8 cellular contexts compared by ENCODE assay signal in the genomic region with DNA sequence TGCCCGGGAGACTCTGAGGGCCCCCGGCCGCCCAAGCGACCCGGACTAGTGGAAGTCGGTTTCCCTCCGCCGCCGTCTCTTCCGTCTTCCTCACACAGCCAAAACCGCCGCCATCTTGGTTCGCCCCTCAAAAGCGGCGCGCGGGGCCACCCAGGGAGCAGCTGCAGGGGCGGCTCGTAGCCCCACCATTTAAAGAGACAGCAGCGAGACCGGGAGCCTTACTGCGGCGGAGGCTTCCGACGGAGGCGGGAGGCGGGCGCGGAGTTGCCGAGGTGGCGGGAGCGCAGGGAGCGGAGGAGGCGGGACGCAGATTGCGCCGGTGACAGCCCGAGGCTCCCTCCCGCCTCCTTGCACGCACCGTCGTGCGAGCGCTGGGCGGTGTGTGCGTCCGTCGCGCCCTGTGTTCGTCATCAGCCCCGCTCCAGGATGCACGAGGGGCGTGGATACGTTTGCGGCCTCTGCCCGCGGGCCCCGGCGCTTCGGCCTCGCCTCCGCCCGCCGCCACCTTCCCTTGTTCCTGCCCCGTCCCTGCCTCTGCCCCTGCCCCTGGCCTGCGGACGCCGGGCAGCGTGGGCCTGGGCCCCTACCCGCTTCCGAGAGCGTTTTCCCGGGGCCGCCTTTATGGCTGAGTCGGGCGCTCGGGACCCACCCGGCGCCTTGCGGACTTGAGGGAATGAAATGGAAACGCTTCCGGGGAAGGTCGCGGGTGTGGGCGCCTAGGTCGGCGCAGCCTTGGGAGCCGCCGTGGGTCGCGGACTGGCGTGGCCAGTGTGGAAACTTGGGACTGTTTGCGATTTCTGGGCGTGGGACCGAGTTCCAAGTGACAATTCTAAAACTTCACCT. TPM values are rescaled to one million over a fixed set of nuclear protein-coding genes. Genes with fewer than 3 reads are reported as not detected.
DNase-seq lines count a peak whose midpoint lies in the region; ATAC-seq, FAIRE-seq and TF ChIP-seq lines count a peak whose summit lies in the region.

A gene (minus strand): TSS at position 140 of the 843 bp plus-strand sequence. CDS start 663 bp downstream, outside the sequence.

- peak; percentile 43 for TF ChIP-seq POLR2A in breast epithelium (IDR thresholded peaks at IDR 0.05)

- H3K27me3 ChIP-seq in ACC112 (ENCODE audit: insufficient read depth, low read length) (no peaks in the 10 kb centered on the region), breast epithelium (no peaks in the 10 kb centered on the region), iPS-20b (ENCODE audit: insufficient read depth, low read length) (no peaks in the 10 kb centered on the region), small intestine (ENCODE audit: control insufficient read depth in 2 of 2, insufficient read depth in 2 of 2, low read length in 2 of 2) (no peaks in the 10 kb centered on the region)

- H3K36me3 ChIP-seq in ACC112 (ENCODE audit: insufficient read depth, low read length) = peaks cover 8% of the 10 kb centered on the region
- H3K36me3 ChIP-seq in breast epithelium = no peaks in the 10 kb centered on the region
- H3K36me3 ChIP-seq in iPS-20b (ENCODE audit: insufficient read depth, low read depth, low read length) = peaks cover 20% of the 10 kb centered on the region
- no peaks in the 10 kb centered on the region for H3K36me3 ChIP-seq in small intestine (ENCODE audit: control insufficient read depth in 2 of 2, insufficient read depth in 2 of 2, low read length in 2 of 2)

- H2AFZ ChIP-seq in ACC112 (ENCODE audit: low read length, unreplicated experiment) = peak within 1 kb of the TSS; percentile 91

- H3K4me3 ChIP-seq in ACC112 (ENCODE audit: low read depth, low read length) (peak within 1 kb of the TSS; percentile 99), breast epithelium (peak within 1 kb of the TSS; percentile 82 to 99 (median 98)), iPS-20b (ENCODE audit: low read length) (peak within 1 kb of the TSS; percentile 95), small intestine (ENCODE audit: low read depth in 1 of 2, low read length in 2 of 2) (peak within 1 kb of the TSS; percentile 93 to 98)

- FAIRE-seq in small intestine (lab: Jason Lieb, UNC) = no peak

- H3K4me1 ChIP-seq in ACC112 (ENCODE audit: control insufficient read depth, insufficient read depth, low read length, unreplicated experiment) (peaks cover 14% of the 10 kb centered on the region), breast epithelium (no peaks in the 10 kb centered on the region), iPS-20b (ENCODE audit: insufficient read depth, low read length) (no peaks in the 10 kb centered on the region), small intestine (ENCODE audit: control insufficient read depth in 2 of 2, insufficient read depth in 1 of 2, low read depth in 1 of 2, low read length in 1 of 2) (peaks cover 0 to 9% of the 10 kb centered on the region in 2 donors)

- H3K9me3 ChIP-seq in breast epithelium = no peaks in the 10 kb centered on the region
- H3K9me3 ChIP-seq in iPS-20b (ENCODE audit: insufficient read depth, low read depth, low read length) = no peaks in the 10 kb centered on the region
- H3K9me3 ChIP-seq in small intestine (ENCODE audit: control insufficient read depth, low read depth) = no peaks in the 10 kb centered on the region

- peaks cover 42% of the 10 kb centered on the region for H3K79me2 ChIP-seq in ACC112 (ENCODE audit: control insufficient read depth, insufficient read depth, low read length, unreplicated experiment)

- WGBS in small intestine, 3 donors = 0% methylated on average over 72 to 95 of the region's 95 CpGs

- H3K27ac ChIP-seq in ACC112 (ENCODE audit: low read depth, low read length) (peak within 1 kb of the TSS; percentile 98), VCaP (peak within 1 kb of the TSS; percentile 100), breast epithelium (peak within 1 kb of the TSS; percentile 99), iPS-20b (ENCODE audit: low read length) (peak within 1 kb of the TSS; percentile 36), small intestine (ENCODE audit: low read depth in 1 of 2, low read length in 1 of 2) (peak within 1 kb of the TSS; percentile 98 to 99)

- peak within 1 kb of the TSS; percentile 85 for H3K9ac ChIP-seq in iPS-20b (ENCODE audit: low read depth, low read length)

- ATAC-seq in GM18870 (IDR thresholded peaks at IDR 0.05; ENCODE audit: unreplicated experiment) (peak; percentile 71), HG03135 (IDR thresholded peaks at IDR 0.05; ENCODE audit: unreplicated experiment) (peak; percentile 76)

- TF ChIP-seq CTCF in VCaP (conservative IDR thresholded peaks at IDR 0.05) (no peak), breast epithelium (IDR thresholded peaks at IDR 0.05) (no peak)

- intact Hi-C loops in breast epithelium (cut with DNase I; ENCODE audit: low total_unique reads) = no loop called here

- DNase-seq in NCI-H2196 treated with DMSO at 0.1 percent for 48 hours (lab: John Stamatoyannopoulos, UW; ENCODE audit: unreplicated experiment) = peak; percentile 71
- peak; percentile 91 to 92 for DNase-seq in breast epithelium (ENCODE audit: low spot score in 2 of 2)
- peak; percentile 97 for DNase-seq in small intestine

RNA-seq across cellular contexts. Expression of the gene that starts here (rescaled TPM):
- 100 to 1,000 TPM in 1 of 3 donors, 10 to 100 TPM in 2; 83.9 to 127 (median 98.6) TPM for total RNA-seq in breast epithelium
- 10 to 100 TPM; 55.9 to 78.5 (median 57.5) TPM for polyA plus RNA-seq in small intestine

Comparison
In these comparisons a context has a peak if more than half of its experiments do, and no peak if none do; other contexts are left out.
1. Peak in every context shown above with its lines: DNase-seq, ATAC-seq, H3K4me3 ChIP-seq and H3K27ac ChIP-seq.
2. H3K27ac ChIP-seq: peak in every context shown above with its lines; median percentile 100 in VCaP; 99 in breast epithelium; 98 in small intestine; 98 in ACC112; 36 in iPS-20b.